Comparison of ENCODE assay signal across 7 cellular contexts in the genomic region with DNA sequence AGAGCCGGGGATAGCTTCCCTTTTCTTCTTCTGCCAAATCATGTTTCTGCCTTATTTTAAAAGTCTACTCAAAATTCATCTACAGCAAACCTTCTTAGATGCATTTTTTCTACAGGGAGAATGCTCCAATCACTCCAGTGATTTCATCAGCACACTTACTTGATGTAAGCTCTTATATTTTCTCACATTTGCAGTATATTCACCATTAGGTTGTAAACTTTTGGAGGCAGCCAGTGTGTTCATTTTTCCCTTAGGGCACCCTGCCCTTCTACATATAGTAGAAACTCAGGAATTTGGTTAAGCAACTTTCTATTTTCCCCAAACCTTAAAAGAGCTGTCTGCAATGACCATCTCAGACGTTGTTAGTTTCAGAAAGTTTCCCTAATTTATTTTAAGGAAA.
"Had no signal": no experiment of that assay in that cellular context is flagged by ENCODE, and none has a peak within 500 bp of the region (broad histone marks: within the 10 kb centered on the region; RNA-seq: fewer than 3 reads in every experiment).

No MANE protein-coding gene starts in this region.

- DNase-seq: activated B cell treated with CpG ODN at 0.5 μM for 24 hours; activated CD4-positive, alpha-beta T cell treated with anti-CD3 and anti-CD28 coated beads, Interleukin-2, amount 10 ng/mL, durations not matched to agents 7 days and 5 days; activated effector memory CD4-positive, alpha-beta T cell treated with anti-CD3 and anti-CD28 coated beads, Interleukin-2, amount 50 U/mL, for 16 hours; stimulated activated CD4-positive, alpha-beta T cell treated with anti-CD3 and anti-CD28 coated beads, Interleukin-4, amount 100 ng/mL, for 4 hours; thyroid gland had no signal

- H3K27me3 ChIP-seq: neural progenitor cell, thyroid gland had no signal

- H3K4me3 ChIP-seq: neural progenitor cell, thyroid gland had no signal

- H3K9me3 ChIP-seq: thyroid gland had no signal

- H3K36me3 ChIP-seq: neural progenitor cell, thyroid gland had no signal

- H3K4me1 ChIP-seq: neural progenitor cell, parathyroid adenoma had no signal

- H3K27ac ChIP-seq: neural progenitor cell, parathyroid adenoma, thyroid gland had no signal
